ENCODE assay signal across 8 cellular contexts in genomic region chr17:27631409-27631755, GRCh38. TPM values are rescaled to one million over a fixed set of nuclear protein-coding genes. Genes with fewer than 3 reads are reported as not detected.
DNase-seq lines count a peak whose midpoint lies in the region; ATAC-seq and TF ChIP-seq lines count a peak whose summit lies in the region.

No MANE protein-coding gene starts in this region.

- no peaks in the 10 kb centered on the region for H3K9me3 Mint-ChIP-seq in CD4-positive, alpha-beta T cell
- H3K9me3 Mint-ChIP-seq in WTC11, result no peaks in the 10 kb centered on the region

- no peak for TF ChIP-seq POLR2A in erythroblast (IDR thresholded peaks at IDR 0.05; ENCODE audit: low read length)
- no peak for TF ChIP-seq POLR2A in testis (IDR thresholded peaks at IDR 0.05)

- peak overlapping the region; percentile 87 for H3K4me3 Mint-ChIP-seq in CD4-positive, alpha-beta T cell
- H3K4me3 Mint-ChIP-seq in WTC11, result no peak overlapping the region

- POLR2A ChIA-PET in CD4-positive, alpha-beta T cell (lab: Charles Lee), result no interaction called here
- POLR2A ChIA-PET in WTC11 (lab: Charles Lee), result no interaction called here

- H3K36me3 ChIP-seq in thymus (ENCODE audit: control insufficient read depth, insufficient read depth) (no peaks in the 10 kb centered on the region), testis (ENCODE audit: low read depth, missing control alignments) (no peaks in the 10 kb centered on the region)

- H3K27ac ChIP-seq in CD4-positive, alpha-beta T cell (ENCODE audit: low read depth, low read length), result peak overlapping the region; percentile 32
- H3K27ac ChIP-seq in thymus (ENCODE audit: low read depth) (peak overlapping the region; percentile 43), testis (peak overlapping the region in 1 of 2 donors; percentile 29)

- intact Hi-C loops in CD4-positive, alpha-beta T cell (cut with DNase I, micrococcal nuclease), result no loop called here
- intact Hi-C loops in testis (cut with DNase I; ENCODE audit: low total_unique reads), result no loop called here

- no peak for TF ChIP-seq CTCF in CD4-positive, alpha-beta T cell (IDR thresholded peaks at IDR 0.05)
- TF ChIP-seq CTCF in testis (IDR thresholded peaks at IDR 0.05), result no peak
- no peak for TF ChIP-seq CTCF in WTC11 (IDR thresholded peaks at IDR 0.05)

- peak in 2 of 10 experiments; percentile 9 to 13 for DNase-seq in CD4-positive, alpha-beta T cell
- DNase-seq in NOMO-1 (lab: John Stamatoyannopoulos, UW; ENCODE audit: unreplicated experiment in 2 of 2), result peak; percentile 36 to 68
- peak; percentile 15 to 26 for DNase-seq in erythroblast (lab: John Stamatoyannopoulos, UW)
- DNase-seq in cortex of kidney (lab: John Stamatoyannopoulos, UW), result no peak
- DNase-seq in testis, result no peak
- DNase-seq in WTC11 (ENCODE audit: low spot score), result no peak

- H3K36me3 Mint-ChIP-seq in CD4-positive, alpha-beta T cell (ENCODE audit: low read depth), result peaks cover 5% of the 10 kb centered on the region
- peaks cover 5% of the 10 kb centered on the region for H3K36me3 Mint-ChIP-seq in WTC11

- peak overlapping the region; percentile 76 for H3K27ac Mint-ChIP-seq in CD4-positive, alpha-beta T cell
- no peak overlapping the region for H3K27ac Mint-ChIP-seq in WTC11

- no peaks in the 10 kb centered on the region for H3K27me3 Mint-ChIP-seq in CD4-positive, alpha-beta T cell
- no peaks in the 10 kb centered on the region for H3K27me3 Mint-ChIP-seq in WTC11 (ENCODE audit: low read depth)

- peak; percentile 73 for ATAC-seq in CD4-positive, alpha-beta T cell (ENCODE audit: poor library complexity)
- peak; percentile 34 for ATAC-seq in GM21381 (IDR thresholded peaks at IDR 0.05; ENCODE audit: unreplicated experiment)
- no peak for ATAC-seq in WTC11

- CTCF ChIA-PET in CD4-positive, alpha-beta T cell (lab: Charles Lee), result interaction anchor here (2.2 kb wide), 1 partner anchor 23 kb away, joined by 5 read pairs; no protein-coding TSS in a partner anchor
- CTCF ChIA-PET in WTC11 (lab: Charles Lee), result interaction anchor here (0.6 to 2.3 kb wide), 4 partner anchors 33 to 651 kb away, joined by 3 to 6 read pairs (median 5); no protein-coding TSS in a partner anchor

- H3K4me1 ChIP-seq in thymus (ENCODE audit: control insufficient read depth, insufficient read depth, low read length) (peaks cover 7% of the 10 kb centered on the region), testis (peaks cover 19% of the 10 kb centered on the region)

- peaks cover 36% of the 10 kb centered on the region for H3K4me1 Mint-ChIP-seq in CD4-positive, alpha-beta T cell (ENCODE audit: low read depth)
- H3K4me1 Mint-ChIP-seq in WTC11, result 0 out of 2 replicates have a peak, but pooled peaks cover 3% of the 10 kb centered on the region

- H3K4me3 ChIP-seq in thymus (ENCODE audit: low read length) (peak overlapping the region; percentile 59), testis (no peak overlapping the region)

- no peaks in the 10 kb centered on the region for H3K9me3 ChIP-seq in CD4-positive, alpha-beta T cell (ENCODE audit: control insufficient read depth, low read length)
- H3K9me3 ChIP-seq in thymus (ENCODE audit: control insufficient read depth) (no peaks in the 10 kb centered on the region), testis (no peaks in the 10 kb centered on the region)

- no peaks in the 10 kb centered on the region for H3K27me3 ChIP-seq in CD4-positive, alpha-beta T cell (ENCODE audit: control insufficient read depth, insufficient read depth, low read length)
- H3K27me3 ChIP-seq in thymus (ENCODE audit: control insufficient read depth, insufficient read depth) (no peaks in the 10 kb centered on the region), testis (no peaks in the 10 kb centered on the region)

- WGBS in thymus, result 2% methylated on average over 6 of the region's 6 CpGs
- WGBS in testis, 2 donors, result 77 to 90% methylated on average over 6 of the region's 6 CpGs

TF ChIP-seq in WTC11, 78 proteins besides CTCF, POLR2A, EP300 and RAD21:
- TF ChIP-seq E2F1 (CRISPR knock-in tag; IDR thresholded peaks at IDR 0.05), result no peak
- TF ChIP-seq CBFB (CRISPR knock-in tag; IDR thresholded peaks at IDR 0.05; ENCODE audit: low read depth), result no peak
- TF ChIP-seq ZNF671 (CRISPR knock-in tag; IDR thresholded peaks at IDR 0.05), result no peak
- no peak for TF ChIP-seq CREM (CRISPR knock-in tag; IDR thresholded peaks at IDR 0.05)
- TF ChIP-seq CREB1 (CRISPR knock-in tag; IDR thresholded peaks at IDR 0.05), result no peak
- no peak for TF ChIP-seq FOXJ3 (CRISPR knock-in tag; IDR thresholded peaks at IDR 0.05; ENCODE audit: borderline replicate concordance)
- TF ChIP-seq RELA (CRISPR knock-in tag; IDR thresholded peaks at IDR 0.05; ENCODE audit: borderline replicate concordance), result no peak
- TF ChIP-seq PRDM15 (CRISPR knock-in tag; IDR thresholded peaks at IDR 0.05), result no peak
- no peak for TF ChIP-seq ERG (CRISPR knock-in tag; IDR thresholded peaks at IDR 0.05)
- TF ChIP-seq ZNF512 (CRISPR knock-in tag; IDR thresholded peaks at IDR 0.05; ENCODE audit: borderline replicate concordance), result no peak
- TF ChIP-seq GABPB1 (CRISPR knock-in tag; IDR thresholded peaks at IDR 0.05), result no peak
- no peak for TF ChIP-seq ATF1 (CRISPR knock-in tag; IDR thresholded peaks at IDR 0.05)

RNA-seq across cellular contexts. Expression of gene LGALS9, which starts 0.4 kb away (rescaled TPM):
- 10 to 100 TPM; 38.3 to 39.8 TPM for total RNA-seq in CD4-positive, alpha-beta T cell
- polyA plus RNA-seq in thymus, result 75.8 TPM
- 1 to 10 TPM; 7.2 to 7.4 TPM for total RNA-seq in testis
- 27.5 TPM for polyA plus RNA-seq in testis (ENCODE audit: insufficient read depth, low read depth, low replicate concordance)
- 3.3 to 5.7 TPM (median 3.7 TPM) in 3 replicates for total RNA-seq in WTC11 (2021)

Comparison
In these comparisons a context has a peak if more than half of its experiments do, and no peak if none do; other contexts are left out.
1. DNase-seq: peak in NOMO-1 (2 of 2) and erythroblast (2 of 2); none in cortex of kidney (single experiment), testis (single experiment) and WTC11 (single experiment).